ENCODE assay signal across 21 cellular contexts in the genomic region with DNA sequence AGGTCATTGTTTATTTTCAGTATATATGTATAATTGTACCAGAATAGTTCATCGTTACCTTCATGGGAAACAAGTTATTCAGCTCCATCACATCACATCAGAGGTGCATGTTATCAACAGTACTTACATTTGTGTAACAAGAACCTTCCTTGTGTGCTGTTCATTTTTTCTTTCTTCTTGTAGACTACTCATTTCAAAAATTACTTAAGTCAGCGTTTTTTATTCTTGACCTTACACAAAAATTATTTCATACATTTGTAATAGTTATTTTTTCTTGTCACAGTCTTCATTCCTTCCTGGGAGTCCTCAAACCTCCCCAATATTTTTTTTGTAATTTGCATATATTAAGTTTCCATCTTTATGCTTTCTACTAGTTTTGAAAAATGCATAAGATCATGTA.
DNase-seq lines count a peak whose midpoint lies in the region; ATAC-seq, FAIRE-seq and TF ChIP-seq lines count a peak whose summit lies in the region.
"Had no signal": no experiment of that assay in that cellular context is flagged by ENCODE, and none has a peak within 500 bp of the region (broad histone marks: within the 10 kb centered on the region; RNA-seq: fewer than 3 reads in every experiment).

No MANE protein-coding gene starts in this region.

- no peaks in the 10 kb centered on the region for H4K20me1 ChIP-seq in IMR-90 (ENCODE audit: insufficient read depth, low read length)
- H4K20me1 ChIP-seq in K562 (replicated peaks; ENCODE audit: control insufficient read depth, insufficient read depth, low read length), result no peaks in the 10 kb centered on the region
- H4K20me1 ChIP-seq: BLaER1 treated with 17β-estradiol and CSF1 and Interleukin-3, amounts not matched to agents 10 nM and 100 nM had no signal

- H3K9me1 ChIP-seq in IMR-90 (ENCODE audit: insufficient read depth, low read length) (no peaks in the 10 kb centered on the region), K562 (ENCODE audit: control insufficient read depth, insufficient read depth, low read length) (no peaks in the 10 kb centered on the region)

- intact Hi-C loops in IMR-90 (cut with micrococcal nuclease), result no loop called here
- intact Hi-C loops in K562 (cut with micrococcal nuclease), result no loop called here
- intact Hi-C loops in kidney (cut with DNase I), result no loop called here

- 14% methylated on average over 2 of the region's 2 CpGs for WGBS in A549 (ENCODE audit: missing lambda C conversion rate)
- WGBS in IMR-90 (ENCODE audit: extremely low coverage in 2 of 2, insufficient read length in 1 of 2), 2 experiments, result no CpG with 5 or more reads among the region's 2 CpGs
- 50% methylated on average over 2 of the region's 2 CpGs for WGBS in K562 (ENCODE audit: insufficient coverage, low coverage, missing lambda C conversion rate)

- FAIRE-seq in A549 (lab: Jason Lieb, UNC), result no peak
- FAIRE-seq in K562 (lab: Jason Lieb, UNC), result no peak
- FAIRE-seq in kidney (lab: Jason Lieb, UNC), result no peak
- FAIRE-seq: A204.1, D721Med, G401.6, GM12891, GM19239 had no signal

- H3K14ac ChIP-seq in IMR-90 (replicated peaks; ENCODE audit: low read depth, low read length), result no peak overlapping the region

- no peak overlapping the region for H2AK5ac ChIP-seq in IMR-90 (ENCODE audit: low read depth, low read length)

- no peak overlapping the region for H3K27ac ChIP-seq in A549
- no peak overlapping the region for H3K27ac ChIP-seq in IMR-90 (ENCODE audit: insufficient read depth, low read length)
- H3K27ac ChIP-seq in K562 (ENCODE audit: extremely low read depth, low read depth, low read length), result no peak overlapping the region
- no peak overlapping the region for H3K27ac ChIP-seq in kidney (ENCODE audit: low read depth in 2 of 2, low read length in 2 of 2)
- H3K27ac ChIP-seq: BLaER1 treated with 17β-estradiol and CSF1 and Interleukin-3, amounts not matched to agents 10 nM and 100 nM; C4-2B had no signal

- H3K79me1 ChIP-seq in IMR-90 (ENCODE audit: low read depth in 1 of 2, low read length in 2 of 2), result no peaks in the 10 kb centered on the region

- H2BK120ac ChIP-seq in IMR-90 (ENCODE audit: low read depth, low read length), result no peak overlapping the region

- no peak overlapping the region for H3K4me3 ChIP-seq in A549
- H3K4me3 ChIP-seq in IMR-90 (ENCODE audit: insufficient read depth, low read depth, low read length), result no peak overlapping the region
- H3K4me3 ChIP-seq in K562, result no peak overlapping the region
- no peak overlapping the region for H3K4me3 ChIP-seq in kidney (ENCODE audit: low read length in 2 of 2)
- H3K4me3 ChIP-seq: BLaER1 treated with 17β-estradiol and CSF1 and Interleukin-3, amounts not matched to agents 10 nM and 100 nM had no signal

- H3K9me3 ChIP-seq in A549 (no peaks in the 10 kb centered on the region), IMR-90 (ENCODE audit: control insufficient read depth, insufficient read depth, low read length) (no peaks in the 10 kb centered on the region), K562 (replicated peaks; ENCODE audit: control insufficient read depth, insufficient read depth, low read depth, low read length) (peaks cover 4% of the 10 kb centered on the region), kidney (ENCODE audit: control insufficient read depth in 1 of 2, low read length in 2 of 2) (no peaks in the 10 kb centered on the region)
- H3K9me3 ChIP-seq: Caco-2 had no signal

- no peak overlapping the region for H2BK5ac ChIP-seq in IMR-90 (ENCODE audit: low read depth, low read length, poor library complexity, severe bottlenecking)

- no peak overlapping the region for H4K91ac ChIP-seq in IMR-90 (ENCODE audit: insufficient read depth, low read depth, low read length)

- no peak overlapping the region for H2BK15ac ChIP-seq in IMR-90 (ENCODE audit: low read depth, low read length)

- no peak overlapping the region for H3K56ac ChIP-seq in IMR-90 (ENCODE audit: extremely low read depth, insufficient read depth, low read length)

- H4K5ac ChIP-seq in IMR-90 (ENCODE audit: low read depth, low read length), result no peak overlapping the region

- TF ChIP-seq CTCF in A549 (IDR thresholded peaks at IDR 0.05), result no peak
- no peak for TF ChIP-seq CTCF in IMR-90 (conservative IDR thresholded peaks at IDR 0.05; ENCODE audit: low read depth, low read length)
- TF ChIP-seq CTCF in K562 (IDR thresholded peaks at IDR 0.05 in 2 of 3, conservative IDR thresholded peaks at IDR 0.05 in 1 of 3; ENCODE audit: insufficient read depth in 2 of 3, low read depth in 1 of 3, low read length in 3 of 3), result no peak
- TF ChIP-seq CTCF in kidney (IDR thresholded peaks at IDR 0.05; ENCODE audit: borderline replicate concordance, extremely low read depth, insufficient read depth), result no peak

- in situ Hi-C loops in IMR-90 (cut with MboI; ENCODE audit: low sequenced_read_pairs) (no loop called here), K562 (cut with MboI) (no loop called here)

- H3K4me2 ChIP-seq in A549 (no peak overlapping the region), IMR-90 (ENCODE audit: low read depth, low read length) (no peak overlapping the region), K562 (ENCODE audit: insufficient read depth, low read length) (no peak overlapping the region)
- H3K4me2 ChIP-seq: BLaER1 treated with 17β-estradiol and CSF1 and Interleukin-3, amounts not matched to agents 10 nM and 100 nM had no signal

- BruUV-seq in IMR-90 (replicated peaks; lab: Mats Ljungman, UMichigan) (no TSS peak), K562 (replicated peaks; lab: Mats Ljungman, UMichigan) (no TSS peak)

- H3K27me3 ChIP-seq in IMR-90 (ENCODE audit: control insufficient read depth, insufficient read depth, low read length) (no peaks in the 10 kb centered on the region), K562 (ENCODE audit: control insufficient read depth in 2 of 2, insufficient read depth in 2 of 2, low read length in 2 of 2) (no peaks in the 10 kb centered on the region)
- H3K27me3 ChIP-seq: BLaER1 treated with 17β-estradiol and CSF1 and Interleukin-3, amounts not matched to agents 10 nM and 100 nM had no signal

- CTCF ChIA-PET in A549 (lab: Yijun Ruan, JAX), result no interaction called here
- CTCF ChIA-PET in IMR-90 (lab: Yijun Ruan, JAX), result no interaction called here
- CTCF ChIA-PET in K562 (lab: Yijun Ruan, JAX; ENCODE audit: low intra/inter-chr PET ratio), result no interaction called here

- TF ChIP-seq POLR2A in A549 (IDR thresholded peaks at IDR 0.05; ENCODE audit: low read length) (no peak), IMR-90 (IDR thresholded peaks at IDR 0.05; ENCODE audit: low read depth, low read length) (no peak), K562 (conservative IDR thresholded peaks at IDR 0.05) (no peak)

- H3K36me3 ChIP-seq in IMR-90 (ENCODE audit: control insufficient read depth, insufficient read depth, low read length) (no peaks in the 10 kb centered on the region), K562 (ENCODE audit: control insufficient read depth, insufficient read depth, low read length) (no peaks in the 10 kb centered on the region), kidney (ENCODE audit: control insufficient read depth in 1 of 2, insufficient read depth in 2 of 2, low read length in 2 of 2) (no peaks in the 10 kb centered on the region)
- H3K36me3 ChIP-seq: BLaER1 treated with 17β-estradiol and CSF1 and Interleukin-3, amounts not matched to agents 10 nM and 100 nM had no signal

- no peak for TF ChIP-seq RAD21 in A549 (conservative IDR thresholded peaks at IDR 0.05 in 1 of 2, IDR thresholded peaks at IDR 0.05 in 1 of 2)
- no peak for TF ChIP-seq RAD21 in IMR-90 (IDR thresholded peaks at IDR 0.05; ENCODE audit: low read length)
- TF ChIP-seq RAD21 in K562 (CRISPR knock-in tag; conservative IDR thresholded peaks at IDR 0.05 in 1 of 2, IDR thresholded peaks at IDR 0.05 in 1 of 2), result no peak

- no peak for ATAC-seq in A549
- ATAC-seq in IMR-90 (ENCODE audit: low read depth), result no peak
- no peak for ATAC-seq in K562
- no peak for ATAC-seq in HG02938 (IDR thresholded peaks at IDR 0.05; ENCODE audit: unreplicated experiment)
- ATAC-seq: CD8-positive, alpha-beta T cell had no signal

- H2AFZ ChIP-seq in IMR-90 (replicated peaks; ENCODE audit: low read length, poor library complexity) (no peak overlapping the region), K562 (ENCODE audit: low read depth, low read length) (no peak overlapping the region)

- H2AK9ac ChIP-seq in IMR-90 (replicated peaks; ENCODE audit: low read depth, low read length, poor library complexity), result no peak overlapping the region

- H3K4me1 ChIP-seq in A549 (no peaks in the 10 kb centered on the region), IMR-90 (ENCODE audit: control insufficient read depth, insufficient read depth, low read length) (no peaks in the 10 kb centered on the region), K562 (replicated peaks in 1 of 2; ENCODE audit: control insufficient read depth in 2 of 2, insufficient read depth in 2 of 2, low read length in 2 of 2) (no peaks in the 10 kb centered on the region), kidney (ENCODE audit: control insufficient read depth in 1 of 2, insufficient read depth in 1 of 2, low read depth in 1 of 2, low read length in 2 of 2) (no peaks in the 10 kb centered on the region)
- H3K4me1 ChIP-seq: BLaER1 treated with 17β-estradiol and CSF1 and Interleukin-3, amounts not matched to agents 10 nM and 100 nM; Caco-2 had no signal

- no peak overlapping the region for H3K4ac ChIP-seq in IMR-90 (ENCODE audit: low read depth, low read length)

- DNase-seq in A549 (ENCODE audit: low read depth in 1 of 2, low spot score in 1 of 2) (no peak), IMR-90 (no peak), K562 (ENCODE audit: extremely low read depth in 1 of 4, low spot score in 3 of 4) (no peak), kidney (no peak)
- no peak for DNase-seq in activated CD4-positive, CD25-positive, alpha-beta regulatory T cell treated with anti-CD3 and anti-CD28 coated beads, Interleukin-2, amount 50 U/mL, for 72 hours
- DNase-seq: 8988T; AML-193; Caco-2; Calu3; CD4-positive, alpha-beta T cell; CD8-positive, alpha-beta T cell; DMS79 treated with DMSO at 0.1 percent for 48 hours; GF-D8 had no signal

- H3K23ac ChIP-seq in IMR-90 (ENCODE audit: low read depth, low read length), result no peak overlapping the region

- no peak overlapping the region for H3K9ac ChIP-seq in IMR-90 (ENCODE audit: low read depth, low read length)
- H3K9ac ChIP-seq in K562 (ENCODE audit: insufficient read depth in 1 of 2, low read depth in 2 of 2, low read length in 2 of 2), result no peak overlapping the region
- no peak overlapping the region for H3K9ac ChIP-seq in kidney (ENCODE audit: low read length in 2 of 2)
- H3K9ac ChIP-seq: BLaER1 treated with 17β-estradiol and CSF1 and Interleukin-3, amounts not matched to agents 10 nM and 100 nM had no signal

- H3K18ac ChIP-seq in IMR-90 (ENCODE audit: low read depth, low read length), result no peak overlapping the region

- no peaks in the 10 kb centered on the region for H3K79me2 ChIP-seq in K562 (ENCODE audit: control insufficient read depth, insufficient read depth, low read length)

- H4K8ac ChIP-seq in IMR-90 (ENCODE audit: low read depth in 2 of 2, low read length in 2 of 2), result no peak overlapping the region

- no peak for TF ChIP-seq EP300 in A549 (IDR thresholded peaks at IDR 0.05)
- no peak for TF ChIP-seq EP300 in K562 (IDR thresholded peaks at IDR 0.05; ENCODE audit: low read length)

- POLR2A ChIA-PET in A549 (lab: Yijun Ruan, JAX), result no interaction called here
- POLR2A ChIA-PET in IMR-90 (lab: Charles Lee; ENCODE audit: unreplicated experiment), result no interaction called here
- POLR2A ChIA-PET in K562 (lab: Yijun Ruan, JAX), result no interaction called here

- H2BK20ac ChIP-seq in IMR-90 (ENCODE audit: low read depth, low read length), result no peak overlapping the region

- dilution Hi-C loops in IMR-90 (cut with HindIII; ENCODE audit: low sequenced_read_pairs, unreplicated experiment), result no loop called here

Comparison
In these comparisons a context has a peak if more than half of its experiments do, and no peak if none do; other contexts are left out.
1. Of the 35 proteins assayed by ChIP-seq in both K562 and A549: peak only in K562: none; only in A549: none; in both: MAFK; in neither: 34.